ENCODE assay signal across 8 cellular contexts in the genomic region with DNA sequence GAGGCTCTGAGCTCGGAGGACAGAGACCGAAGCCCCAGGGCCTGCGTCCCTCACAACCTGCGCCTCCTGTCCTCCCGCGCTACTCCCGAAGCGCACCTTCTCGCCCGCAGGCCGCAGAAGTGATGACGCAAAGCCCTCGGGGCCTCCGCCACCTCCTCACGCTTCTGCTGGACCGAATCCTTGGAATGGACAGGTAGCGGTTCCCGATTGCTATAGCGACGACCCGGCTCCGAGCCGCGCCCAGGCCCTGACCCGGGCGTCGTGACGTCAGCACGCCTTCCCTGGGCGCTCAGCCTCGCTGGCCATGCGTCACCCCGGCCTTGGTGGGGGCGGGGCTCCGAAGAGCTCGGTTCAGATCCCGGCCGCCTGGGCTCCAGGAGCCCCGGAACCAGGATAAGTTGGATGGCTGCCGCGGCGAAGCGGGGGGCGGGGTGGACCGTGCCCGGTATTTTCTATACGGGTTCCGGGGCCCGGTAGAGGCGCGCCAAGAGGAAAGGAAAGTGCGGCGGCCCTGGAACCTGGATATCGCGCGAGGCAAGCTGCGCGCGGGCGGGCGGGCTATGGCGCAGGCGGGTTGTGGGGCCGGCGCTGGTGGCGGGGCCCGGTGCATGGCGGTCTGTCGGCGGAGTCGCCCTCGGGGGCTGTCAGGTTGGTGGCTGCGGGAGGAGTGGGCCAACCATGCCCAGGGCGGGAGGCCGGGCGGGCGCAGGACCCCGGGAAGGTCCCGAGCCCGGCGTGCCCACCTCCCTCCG. TPM values are rescaled to one million over a fixed set of nuclear protein-coding genes. Genes with fewer than 3 reads are reported as not detected.
DNase-seq lines count a peak whose midpoint lies in the region; TF ChIP-seq lines count a peak whose summit lies in the region.

A gene (plus strand): TSS at position 542 of the 752 bp plus-strand sequence. CDS start 21,417 bp downstream, outside the sequence.

- peaks cover 13 to 64% (median 42%) of the 10 kb centered on the region in 4 donors for H3K4me1 ChIP-seq in stomach

- H3K4me3 ChIP-seq in H7 (ENCODE audit: insufficient read depth, low read depth, low read length) (peak within 1 kb of the TSS; percentile 84), MG63 (peak within 1 kb of the TSS; percentile 89), neural cell (ENCODE audit: low read length) (peak within 1 kb of the TSS; percentile 80), stomach (peak within 1 kb of the TSS; percentile 68 to 99 (median 80))

- no peaks in the 10 kb centered on the region for H4K20me1 ChIP-seq in neural cell (ENCODE audit: insufficient read depth)

- peak within 1 kb of the TSS; percentile 95 for H3K4me2 ChIP-seq in neural cell (ENCODE audit: low read length)

- H3K36me3 ChIP-seq in H7 (replicated peaks; ENCODE audit: control insufficient read depth, insufficient read depth, low read length): no peaks in the 10 kb centered on the region
- no peaks in the 10 kb centered on the region for H3K36me3 ChIP-seq in MG63
- H3K36me3 ChIP-seq in neural cell (ENCODE audit: insufficient read depth, low read length): no peaks in the 10 kb centered on the region
- H3K36me3 ChIP-seq in stomach: no peaks in the 10 kb centered on the region

- intact Hi-C loops in stomach (cut with DNase I; ENCODE audit: low total_unique reads): no loop called here

- H3K27ac ChIP-seq in neural cell (ENCODE audit: low read length) (peak within 1 kb of the TSS; percentile 95), stomach (peak within 1 kb of the TSS; percentile 95 to 99 (median 98))

- H3K9me3 ChIP-seq in MG63 (no peaks in the 10 kb centered on the region), neural cell (ENCODE audit: low read length) (no peaks in the 10 kb centered on the region), stomach (no peaks in the 10 kb centered on the region)

- peaks cover 32% of the 10 kb centered on the region for H3K79me2 ChIP-seq in neural cell (replicated peaks; ENCODE audit: insufficient read depth, low read length)

- TF ChIP-seq EP300 in neural cell (conservative IDR thresholded peaks at IDR 0.05; ENCODE audit: poor library complexity, severe bottlenecking) (peak; percentile 85), stomach (IDR thresholded peaks at IDR 0.05) (no peak)

- peak within 1 kb of the TSS; percentile 94 for H3K9ac ChIP-seq in neural cell (ENCODE audit: low read length)

- H2AFZ ChIP-seq in neural cell (ENCODE audit: low read depth, low read length): peak within 1 kb of the TSS; percentile 73

- H3F3A ChIP-seq in neural cell (ENCODE audit: insufficient read depth, low read length, poor library complexity, severe bottlenecking): no peaks in the 10 kb centered on the region

- TF ChIP-seq CTCF in neural cell (IDR thresholded peaks at IDR 0.05; ENCODE audit: poor library complexity, severe bottlenecking) (peak; percentile 62), stomach (IDR thresholded peaks at IDR 0.05) (peak in 1 of 7 experiments; percentile 41)

- 0 to 2% (median 0%) methylated on average over 10 to 82 of the region's 82 CpGs for WGBS in stomach, 5 donors

- H3K27me3 ChIP-seq in H7 (ENCODE audit: control insufficient read depth, insufficient read depth, low read length) (no peaks in the 10 kb centered on the region), MG63 (no peaks in the 10 kb centered on the region), neural cell (ENCODE audit: insufficient read depth, low read depth, low read length) (no peaks in the 10 kb centered on the region), stomach (no peaks in the 10 kb centered on the region)

- TF ChIP-seq POLR2A in stomach (IDR thresholded peaks at IDR 0.05): peak in 1 of 4 donors; percentile 19

- no peaks in the 10 kb centered on the region for H3K9me2 ChIP-seq in neural cell (ENCODE audit: insufficient read depth, low read length)

- peak; percentile 99 for DNase-seq in ELF-1 (ENCODE audit: low read depth, low spot score)
- DNase-seq in H7: peak; percentile 100
- DNase-seq in MG63: peak; percentile 97
- peak; percentile 85 for DNase-seq in SHP77 treated with DMSO at 0.1 percent for 48 hours (lab: John Stamatoyannopoulos, UW)
- DNase-seq in activated effector memory CD4-positive, alpha-beta T cell treated with anti-CD3 and anti-CD28 coated beads, Interleukin-2, amount 50 U/mL, for 16 hours: peak; percentile 96
- DNase-seq in fibroblast of the conjunctiva (ENCODE audit: low read depth): peak; percentile 93
- DNase-seq in stomach: peak; percentile 99

- peak; percentile 17 for TF ChIP-seq RAD21 in neural cell (conservative IDR thresholded peaks at IDR 0.05)

TF ChIP-seq in neural cell, 6 proteins besides CTCF, POLR2A, EP300 and RAD21:
- TF ChIP-seq, protein P1, sequence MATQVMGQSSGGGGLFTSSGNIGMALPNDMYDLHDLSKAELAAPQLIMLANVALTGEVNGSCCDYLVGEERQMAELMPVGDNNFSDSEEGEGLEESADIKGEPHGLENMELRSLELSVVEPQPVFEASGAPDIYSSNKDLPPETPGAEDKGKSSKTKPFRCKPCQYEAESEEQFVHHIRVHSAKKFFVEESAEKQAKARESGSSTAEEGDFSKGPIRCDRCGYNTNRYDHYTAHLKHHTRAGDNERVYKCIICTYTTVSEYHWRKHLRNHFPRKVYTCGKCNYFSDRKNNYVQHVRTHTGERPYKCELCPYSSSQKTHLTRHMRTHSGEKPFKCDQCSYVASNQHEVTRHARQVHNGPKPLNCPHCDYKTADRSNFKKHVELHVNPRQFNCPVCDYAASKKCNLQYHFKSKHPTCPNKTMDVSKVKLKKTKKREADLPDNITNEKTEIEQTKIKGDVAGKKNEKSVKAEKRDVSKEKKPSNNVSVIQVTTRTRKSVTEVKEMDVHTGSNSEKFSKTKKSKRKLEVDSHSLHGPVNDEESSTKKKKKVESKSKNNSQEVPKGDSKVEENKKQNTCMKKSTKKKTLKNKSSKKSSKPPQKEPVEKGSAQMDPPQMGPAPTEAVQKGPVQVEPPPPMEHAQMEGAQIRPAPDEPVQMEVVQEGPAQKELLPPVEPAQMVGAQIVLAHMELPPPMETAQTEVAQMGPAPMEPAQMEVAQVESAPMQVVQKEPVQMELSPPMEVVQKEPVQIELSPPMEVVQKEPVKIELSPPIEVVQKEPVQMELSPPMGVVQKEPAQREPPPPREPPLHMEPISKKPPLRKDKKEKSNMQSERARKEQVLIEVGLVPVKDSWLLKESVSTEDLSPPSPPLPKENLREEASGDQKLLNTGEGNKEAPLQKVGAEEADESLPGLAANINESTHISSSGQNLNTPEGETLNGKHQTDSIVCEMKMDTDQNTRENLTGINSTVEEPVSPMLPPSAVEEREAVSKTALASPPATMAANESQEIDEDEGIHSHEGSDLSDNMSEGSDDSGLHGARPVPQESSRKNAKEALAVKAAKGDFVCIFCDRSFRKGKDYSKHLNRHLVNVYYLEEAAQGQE (IDR thresholded peaks at IDR 0.05; ENCODE audit: borderline replicate concordance): no peak
- peak; percentile 85 for TF ChIP-seq MXI1 (conservative IDR thresholded peaks at IDR 0.05; ENCODE audit: poor library complexity, severe bottlenecking)
- peak; percentile 63 for TF ChIP-seq TAF1 (IDR thresholded peaks at IDR 0.05; ENCODE audit: low read depth)
- TF ChIP-seq SMC3 (conservative IDR thresholded peaks at IDR 0.05; ENCODE audit: poor library complexity): no peak
- peak; percentile 85 for TF ChIP-seq POLR2AphosphoS5 (IDR thresholded peaks at IDR 0.05)
- TF ChIP-seq EZH2 (IDR thresholded peaks at IDR 0.05; ENCODE audit: borderline replicate concordance, insufficient read depth, low read length, poor library complexity, severe bottlenecking): no peak

RNA-seq across cellular contexts. Expression of the gene that starts here (rescaled TPM):
- total RNA-seq in H7 (2014; rRNA removed; shearing (Covaris generic)): 13.8 and 17.2 TPM in 2 replicates
- 14.2 and 14.9 TPM in 2 replicates for total RNA-seq in MG63 (2014; rRNA removed; shearing (Covaris generic); ENCODE audit: low replicate concordance)
- polyA plus RNA-seq in neural cell (26.3 and 38.6 TPM in 2 replicates), stomach (10 to 100 TPM; 19.4 to 23.8 (median 23.2) TPM)
- 21.7 and 25.9 TPM in 2 replicates for polyA minus RNA-seq in neural cell
- total RNA-seq in stomach: 10 to 100 TPM; 15.1 to 92.0 (median 38.2) TPM

Comparison
In these comparisons a context has a peak if more than half of its experiments do, and no peak if none do; other contexts are left out.
1. Peak in every context shown above with its lines: DNase-seq, H3K4me3 ChIP-seq and H3K27ac ChIP-seq.